Comparison of ENCODE assay signal across 23 cellular contexts in genomic region chr7:140704205-140704604, GRCh38.
"Had no signal": no experiment of that assay in that cellular context is flagged by ENCODE, and none has a peak within 500 bp of the region (broad histone marks: within the 10 kb centered on the region; RNA-seq: fewer than 3 reads in every experiment).

No MANE protein-coding gene starts in this region.

- H3K27me3 Mint-ChIP-seq: naive thymus-derived CD8-positive, alpha-beta T cell; stimulated activated naive B cell treated with anti-CD40 and anti-IgM and Interleukin-4, amounts not matched to agents 10 μg/mL and 1 μg/mL and 100 μg/mL, for 72 hours; stimulated activated naive CD8-positive, alpha-beta T cell treated with anti-CD3 and anti-CD28 coated beads, Interleukin-15, Interleukin-2, amounts not matched to agents 100 ng/mL and 50 ng/mL, for 24 hours had no signal

- H3K4me3 Mint-ChIP-seq: endodermal cell; naive thymus-derived CD8-positive, alpha-beta T cell; stimulated activated naive B cell treated with anti-CD40 and anti-IgM and Interleukin-4, amounts not matched to agents 10 μg/mL and 1 μg/mL and 100 μg/mL, for 72 hours; stimulated activated naive CD8-positive, alpha-beta T cell treated with anti-CD3 and anti-CD28 coated beads, Interleukin-15, Interleukin-2, amounts not matched to agents 100 ng/mL and 50 ng/mL, for 24 hours had no signal

- ATAC-seq: heart right ventricle; left cardiac atrium; left lung; naive thymus-derived CD8-positive, alpha-beta T cell; pancreas; right lobe of liver; stimulated activated naive B cell treated with anti-CD40 and anti-IgM and Interleukin-4, amounts not matched to agents 10 μg/mL and 1 μg/mL and 100 μg/mL, for 72 hours had no signal

- H3K9me3 Mint-ChIP-seq: endodermal cell; naive thymus-derived CD8-positive, alpha-beta T cell; stimulated activated naive B cell treated with anti-CD40 and anti-IgM and Interleukin-4, amounts not matched to agents 10 μg/mL and 1 μg/mL and 100 μg/mL, for 72 hours; stimulated activated naive CD8-positive, alpha-beta T cell treated with anti-CD3 and anti-CD28 coated beads, Interleukin-15, Interleukin-2, amounts not matched to agents 100 ng/mL and 50 ng/mL, for 24 hours had no signal

- H3K27ac Mint-ChIP-seq: endodermal cell; stimulated activated naive CD8-positive, alpha-beta T cell treated with anti-CD3 and anti-CD28 coated beads, Interleukin-15, Interleukin-2, amounts not matched to agents 100 ng/mL and 50 ng/mL, for 24 hours had no signal

- DNase-seq: dorsolateral prefrontal cortex; effector CD8-positive, alpha-beta T cell; endodermal cell; esophagus squamous epithelium; foreskin melanocyte; glutamatergic neuron; heart right ventricle; hippocampal formation; left cardiac atrium; left lung; mesendoderm; midbrain; naive thymus-derived CD8-positive, alpha-beta T cell; occipital lobe; pancreas; retina; right lobe of liver; small intestine; stimulated activated CD4-positive, alpha-beta T cell treated with anti-CD3 and anti-CD28 coated beads, Interleukin-15, amount 100 ng/mL, for 24 hours; stimulated activated CD4-positive, alpha-beta T cell treated with anti-CD3 and anti-CD28 coated beads, Interleukin-2, amount 100 ng/mL, for 48 hours; stimulated activated naive B cell treated with anti-CD40 and anti-IgM and Interleukin-4, amounts not matched to agents 10 μg/mL and 1 μg/mL and 100 μg/mL, for 72 hours; upper lobe of left lung had no signal
